ENCODE assay signal across 17 cellular contexts in genomic region chr10:1097436-1097835, GRCh38. TPM values are rescaled to one million over a fixed set of nuclear protein-coding genes. Genes with fewer than 3 reads are reported as not detected.
DNase-seq lines count a peak whose midpoint lies in the region; ATAC-seq lines count a peak whose summit lies in the region.
"Had no signal": no experiment of that assay in that cellular context is flagged by ENCODE, and none has a peak within 500 bp of the region (broad histone marks: within the 10 kb centered on the region; RNA-seq: fewer than 3 reads in every experiment).

No MANE protein-coding gene starts in this region.

- H3K27me3 Mint-ChIP-seq in activated naive CD4-positive, alpha-beta T cell treated with anti-CD3 and anti-CD28 coated beads, Interleukin-2, amount 50 U/mL, for 24 hours = no peaks in the 10 kb centered on the region
- H3K27me3 Mint-ChIP-seq: CD4-positive, CD25-positive, alpha-beta regulatory T cell; CD8-positive, alpha-beta memory T cell had no signal

- H3K4me3 Mint-ChIP-seq in activated naive CD4-positive, alpha-beta T cell treated with anti-CD3 and anti-CD28 coated beads, Interleukin-2, amount 50 U/mL, for 24 hours = no peak overlapping the region
- H3K4me3 Mint-ChIP-seq: CD4-positive, CD25-positive, alpha-beta regulatory T cell; CD8-positive, alpha-beta memory T cell; H9 had no signal

- H3K27ac Mint-ChIP-seq in activated naive CD4-positive, alpha-beta T cell treated with anti-CD3 and anti-CD28 coated beads, Interleukin-2, amount 50 U/mL, for 24 hours = peak overlapping the region; percentile 77

- H3K36me3 Mint-ChIP-seq in activated naive CD4-positive, alpha-beta T cell treated with anti-CD3 and anti-CD28 coated beads, Interleukin-2, amount 50 U/mL, for 24 hours = peaks cover 14% of the 10 kb centered on the region

- DNase-seq in activated naive CD4-positive, alpha-beta T cell (lab: John Stamatoyannopoulos, UW) = no peak
- DNase-seq in mesenteric fat pad (ENCODE audit: low spot score) (peak; percentile 60), sciatic nerve (ENCODE audit: low spot score) (peak; percentile 46), AG08395 (ENCODE audit: low spot score) (no peak)
- DNase-seq: BE2C; C1 segment of cervical spinal cord; CD4-positive, CD25-positive, alpha-beta regulatory T cell; CD8-positive, alpha-beta memory T cell; COR-L47; DMS 273 treated with DMSO at 0.1 percent for 48 hours; DMS53; DND-41; EL; H9 had no signal

- intact Hi-C loops in sciatic nerve (cut with DNase I) = no loop called here

- no peak for ATAC-seq in sciatic nerve
- no peak for ATAC-seq in HG03354 (IDR thresholded peaks at IDR 0.05; ENCODE audit: poor library complexity, severe bottlenecking, unreplicated experiment)
- ATAC-seq: GM12878 had no signal

- peaks cover 33% of the 10 kb centered on the region for H3K4me1 Mint-ChIP-seq in activated naive CD4-positive, alpha-beta T cell treated with anti-CD3 and anti-CD28 coated beads, Interleukin-2, amount 50 U/mL, for 24 hours

- H3K9me3 Mint-ChIP-seq in activated naive CD4-positive, alpha-beta T cell treated with anti-CD3 and anti-CD28 coated beads, Interleukin-2, amount 50 U/mL, for 24 hours = no peaks in the 10 kb centered on the region
- H3K9me3 Mint-ChIP-seq: CD4-positive, CD25-positive, alpha-beta regulatory T cell; CD8-positive, alpha-beta memory T cell; H9 had no signal

RNA-seq across cellular contexts. Expression of gene WDR37, which starts 41.3 kb away (rescaled TPM):
- total RNA-seq in mesenteric fat pad (17.1 TPM), sciatic nerve (20.5 TPM)

RNA-seq across cellular contexts. Expression of gene IDI1, which starts 48.5 kb away (rescaled TPM):
- total RNA-seq in mesenteric fat pad = 32.3 TPM
- total RNA-seq in sciatic nerve = 60.9 TPM

Comparison
In these comparisons a context has a peak if more than half of its experiments do, and no peak if none do; other contexts are left out.
1. DNase-seq: peak in mesenteric fat pad (single experiment) and sciatic nerve (single experiment); none in activated naive CD4-positive, alpha-beta T cell (0 of 4) and AG08395 (single experiment).